18 cellular contexts compared by ENCODE assay signal in genomic region chr9:35501941-35502340, GRCh38.
"Had no signal": no experiment of that assay in that cellular context is flagged by ENCODE, and none has a peak within 500 bp of the region (broad histone marks: within the 10 kb centered on the region; RNA-seq: fewer than 3 reads in every experiment).

No MANE protein-coding gene starts in this region.

- H3K4me3 ChIP-seq: gastrocnemius medialis had no signal

- H3K9ac ChIP-seq: parathyroid adenoma had no signal

- H3K79me2 ChIP-seq: parathyroid adenoma had no signal

- H2AFZ ChIP-seq: parathyroid adenoma had no signal

- H3K27me3 ChIP-seq: gastrocnemius medialis had no signal

- DNase-seq: activated CD4-positive, alpha-beta T cell treated with anti-CD3 and anti-CD28 coated beads, Interleukin-2, amount 50 U/mL, for 1 hour; activated CD8-positive, alpha-beta memory T cell treated with anti-CD3 and anti-CD28 coated beads, Interleukin-2, amount 50 U/mL, for 4 hours; activated effector memory CD4-positive, alpha-beta T cell treated with anti-CD3 and anti-CD28 coated beads, Interleukin-2, amount 50 U/mL, for 16 hours; activated naive CD4-positive, alpha-beta T cell treated with anti-CD3 and anti-CD28 coated beads, Interleukin-2, amount 50 U/mL, for 16 hours; activated T-cell treated with anti-CD3 and anti-CD28 coated beads, Interleukin-2, amount 50 U/mL, for 72 hours; effector memory CD8-positive, alpha-beta T cell; gastrocnemius medialis; head of caudate nucleus; kidney glomerular epithelial cell; naive thymus-derived CD8-positive, alpha-beta T cell; stimulated activated CD4-positive, alpha-beta T cell treated with anti-CD3 and anti-CD28 coated beads, Interleukin-12 subunit alpha, Interleukin-12 subunit beta, amount 100 ng/mL, for 4 hours; stimulated activated CD4-positive, alpha-beta T cell treated with anti-CD3 and anti-CD28 coated beads, Interleukin-1b, Interleukin-23, amount 100 ng/mL, for 48 hours; stimulated activated naive CD4-positive, alpha-beta T cell treated with Interleukin-2 at 50 U/mL for 16 hours; trophoblast cell had no signal

- H3K9me3 ChIP-seq: gastrocnemius medialis had no signal

- H3K36me3 ChIP-seq: gastrocnemius medialis had no signal

- H3K4me1 ChIP-seq: parathyroid adenoma had no signal

- FAIRE-seq: astrocyte, bronchial epithelial cell had no signal

- H3K27ac ChIP-seq: epithelial cell of prostate, parathyroid adenoma had no signal

- ATAC-seq: activated T-cell treated with anti-CD3 and anti-CD28 coated beads, Interleukin-2, amount 50 U/mL, for 72 hours; effector memory CD8-positive, alpha-beta T cell; gastrocnemius medialis; naive thymus-derived CD8-positive, alpha-beta T cell had no signal
